In genomic region chr20:14307956-14308355, GRCh38 we compare ENCODE assay signal across 24 cellular contexts. TPM values are rescaled to one million over a fixed set of nuclear protein-coding genes. Genes with fewer than 3 reads are reported as not detected.
"Had no signal": no experiment of that assay in that cellular context is flagged by ENCODE, and none has a peak within 500 bp of the region (broad histone marks: within the 10 kb centered on the region; RNA-seq: fewer than 3 reads in every experiment).

No MANE protein-coding gene starts in this region.

- H3K27ac Mint-ChIP-seq: naive thymus-derived CD8-positive, alpha-beta T cell; nephron progenitor cell; stimulated activated memory B cell treated with anti-CD40 and anti-IgM and Interleukin-4, amounts not matched to agents 10 μg/mL and 1 μg/mL and 100 μg/mL, for 72 hours; stimulated activated naive CD8-positive, alpha-beta T cell treated with anti-CD3 and anti-CD28 coated beads, Interleukin-15, amount 100 ng/mL, for 72 hours had no signal

- H3K4me3 Mint-ChIP-seq: naive thymus-derived CD8-positive, alpha-beta T cell; nephron progenitor cell; stimulated activated memory B cell treated with anti-CD40 and anti-IgM and Interleukin-4, amounts not matched to agents 10 μg/mL and 1 μg/mL and 100 μg/mL, for 72 hours; stimulated activated naive CD8-positive, alpha-beta T cell treated with anti-CD3 and anti-CD28 coated beads, Interleukin-15, amount 100 ng/mL, for 72 hours had no signal

- H3K27me3 Mint-ChIP-seq: naive thymus-derived CD8-positive, alpha-beta T cell; stimulated activated memory B cell treated with anti-CD40 and anti-IgM and Interleukin-4, amounts not matched to agents 10 μg/mL and 1 μg/mL and 100 μg/mL, for 72 hours; stimulated activated naive CD8-positive, alpha-beta T cell treated with anti-CD3 and anti-CD28 coated beads, Interleukin-15, amount 100 ng/mL, for 72 hours had no signal

- H3K36me3 ChIP-seq: heart left ventricle, left lung, lower lobe of right lung, right atrium auricular region, right lobe of liver, tibial nerve, upper lobe of left lung, vagina had no signal

- H3K4me1 Mint-ChIP-seq: naive thymus-derived CD8-positive, alpha-beta T cell; stimulated activated memory B cell treated with anti-CD40 and anti-IgM and Interleukin-4, amounts not matched to agents 10 μg/mL and 1 μg/mL and 100 μg/mL, for 72 hours; stimulated activated naive CD8-positive, alpha-beta T cell treated with anti-CD3 and anti-CD28 coated beads, Interleukin-15, amount 100 ng/mL, for 72 hours had no signal

- H3K27ac ChIP-seq: left lung, lower lobe of right lung, parathyroid adenoma, psoas muscle, right atrium auricular region, right lobe of liver, tibial nerve, upper lobe of left lung, vagina had no signal

- H3K36me3 Mint-ChIP-seq: stimulated activated memory B cell treated with anti-CD40 and anti-IgM and Interleukin-4, amounts not matched to agents 10 μg/mL and 1 μg/mL and 100 μg/mL, for 72 hours had no signal

- H3K4me3 ChIP-seq: heart left ventricle, left lung, lower lobe of right lung, psoas muscle, right atrium auricular region, right lobe of liver, smooth muscle cell, tibial nerve, upper lobe of left lung, vagina had no signal

- H3K27me3 ChIP-seq: heart left ventricle, left lung, right atrium auricular region, right lobe of liver, tibial nerve, upper lobe of left lung, vagina had no signal

- H3K9me3 ChIP-seq: heart left ventricle, left lung, lower lobe of right lung, right atrium auricular region, right lobe of liver, tibial nerve, upper lobe of left lung, vagina had no signal

- DNase-seq: heart left ventricle; islet precursor cell; left lung; lower lobe of right lung; mammary epithelial cell; midbrain; naive thymus-derived CD8-positive, alpha-beta T cell; nephron progenitor cell; psoas muscle; right lobe of liver; stimulated activated CD4-positive, alpha-beta T cell treated with anti-CD3 and anti-CD28 coated beads, Interleukin-1b, Interleukin-23, amount 100 ng/mL, for 48 hours; stimulated activated CD4-positive, alpha-beta T cell treated with anti-CD3 and anti-CD28 coated beads, Interleukin-2, amount 100 ng/mL, for 48 hours; stimulated activated CD4-positive, alpha-beta T cell treated with anti-CD3 and anti-CD28 coated beads, Interleukin-4, amount 100 ng/mL, for 4 hours; stimulated activated CD8-positive, alpha-beta memory T cell treated with anti-CD3 and anti-CD28 coated beads, Interleukin-4, amount 100 ng/mL, for 48 hours; stimulated activated naive CD4-positive, alpha-beta T cell treated with Interleukin-2 at 50 U/mL for 16 hours; stimulated activated naive CD8-positive, alpha-beta T cell treated with anti-CD3 and anti-CD28 coated beads, Interleukin-15, amount 100 ng/mL, for 72 hours; substantia nigra; upper lobe of left lung had no signal

- H3K9ac ChIP-seq: parathyroid adenoma had no signal

- H3K4me1 ChIP-seq: heart left ventricle, left lung, lower lobe of right lung, parathyroid adenoma, psoas muscle, right atrium auricular region, right lobe of liver, tibial nerve, upper lobe of left lung, vagina had no signal

- ATAC-seq: heart left ventricle; left lung; lower lobe of right lung; naive thymus-derived CD8-positive, alpha-beta T cell; psoas muscle; right lobe of liver; stimulated activated memory B cell treated with anti-CD40 and anti-IgM and Interleukin-4, amounts not matched to agents 10 μg/mL and 1 μg/mL and 100 μg/mL, for 72 hours; stimulated activated naive CD8-positive, alpha-beta T cell treated with anti-CD3 and anti-CD28 coated beads, Interleukin-15, amount 100 ng/mL, for 72 hours had no signal

RNA-seq across cellular contexts. Expression of gene FLRT3, which starts 29.5 kb away (rescaled TPM):
- total RNA-seq: naive thymus-derived CD8-positive, alpha-beta T cell had no signal
- polyA plus RNA-seq: naive thymus-derived CD8-positive, alpha-beta T cell had no signal
